18 cellular contexts compared by ENCODE assay signal in genomic region chrX:100642296-100642695, GRCh38. TPM values are rescaled to one million over a fixed set of nuclear protein-coding genes. Genes with fewer than 3 reads are reported as not detected.
"Had no signal": no experiment of that assay in that cellular context is flagged by ENCODE, and none has a peak within 500 bp of the region (broad histone marks: within the 10 kb centered on the region; RNA-seq: fewer than 3 reads in every experiment).

No MANE protein-coding gene starts in this region.

- H3K36me3 ChIP-seq: ascending aorta, cardiac muscle cell, colonic mucosa, gastrocnemius medialis, heart left ventricle, WERI-Rb-1 had no signal

- DNase-seq: activated CD4-positive, alpha-beta memory T cell treated with anti-CD3 and anti-CD28 coated beads for 36 hours; activated CD4-positive, alpha-beta T cell treated with anti-CD3 and anti-CD28 coated beads for 36 hours; activated CD8-positive, alpha-beta memory T cell treated with anti-CD3 and anti-CD28 coated beads, Interleukin-2, amount 10 ng/mL, durations not matched to agents 7 days and 5 days; activated naive CD4-positive, alpha-beta T cell treated with anti-CD3 and anti-CD28 coated beads, Interleukin-2, amount 10 ng/mL, durations not matched to agents 7 days and 5 days; activated T-cell treated with anti-CD3 and anti-CD28 coated beads, Interleukin-2, amount 50 U/mL, for 24 hours; colonic mucosa; gastrocnemius medialis; heart left ventricle; left colon; natural killer cell; right cardiac atrium; stimulated activated naive CD8-positive, alpha-beta T cell treated with anti-CD3 and anti-CD28 coated beads, Interleukin-15, Interleukin-2, amounts not matched to agents 100 U/mL and 50 U/mL, for 24 hours; trophoblast cell; WERI-Rb-1 had no signal

- H3K27ac ChIP-seq: ascending aorta, cardiac muscle cell, colonic mucosa, gastrocnemius medialis, heart left ventricle, WERI-Rb-1 had no signal

- H3K4me1 ChIP-seq: colonic mucosa, gastrocnemius medialis had no signal

- H3K9me3 ChIP-seq: ascending aorta, colonic mucosa, gastrocnemius medialis, heart left ventricle had no signal

- H3K27me3 ChIP-seq: ascending aorta, cardiac muscle cell, colonic mucosa had no signal

- H3K4me3 ChIP-seq: ascending aorta, cardiac muscle cell, colonic mucosa, gastrocnemius medialis, heart left ventricle, lung, skin epidermis had no signal

RNA-seq across cellular contexts. Expression of gene SRPX2, which starts 1.7 kb away (rescaled TPM):
- total RNA-seq: activated CD4-positive, alpha-beta memory T cell treated with anti-CD3 and anti-CD28 coated beads for 36 hours; activated CD4-positive, alpha-beta T cell treated with anti-CD3 and anti-CD28 coated beads for 36 hours; activated CD8-positive, alpha-beta memory T cell treated with anti-CD3 and anti-CD28 coated beads, Interleukin-2, amount 10 ng/mL, durations not matched to agents 7 days and 5 days; natural killer cell had no signal

RNA-seq across cellular contexts. Expression of gene TSPAN6, which starts 5.7 kb away (rescaled TPM):
- total RNA-seq: activated CD8-positive, alpha-beta memory T cell treated with anti-CD3 and anti-CD28 coated beads, Interleukin-2, amount 10 ng/mL, durations not matched to agents 7 days and 5 days; natural killer cell had no signal

RNA-seq across cellular contexts. Expression of gene TNMD, which starts 57.6 kb away (rescaled TPM):
- total RNA-seq: activated CD4-positive, alpha-beta memory T cell treated with anti-CD3 and anti-CD28 coated beads for 36 hours; activated CD4-positive, alpha-beta T cell treated with anti-CD3 and anti-CD28 coated beads for 36 hours; activated CD8-positive, alpha-beta memory T cell treated with anti-CD3 and anti-CD28 coated beads, Interleukin-2, amount 10 ng/mL, durations not matched to agents 7 days and 5 days; ascending aorta; lung; natural killer cell; right cardiac atrium had no signal
- polyA plus RNA-seq: lung had no signal
